In the genomic region with DNA sequence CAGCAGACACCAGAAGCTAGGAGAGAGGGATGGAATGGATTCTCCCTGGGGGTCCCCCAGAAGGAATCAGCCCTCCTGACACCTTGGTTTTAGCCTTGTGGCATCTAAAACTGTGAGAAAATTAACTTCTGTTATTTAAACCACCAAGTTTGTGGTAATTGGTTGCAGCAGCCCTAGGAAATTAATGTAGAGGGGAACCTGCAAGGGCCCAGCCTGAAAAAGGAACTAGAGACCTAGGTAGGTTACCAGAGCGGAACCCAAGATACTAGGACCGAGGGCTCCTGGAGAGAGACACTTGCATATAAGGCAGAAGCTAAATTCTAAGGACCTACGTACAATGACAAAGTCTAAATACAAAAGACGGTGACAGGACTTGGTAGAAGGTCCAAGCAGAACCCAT, we compare ENCODE assay signal across 13 cellular contexts. TPM values are rescaled to one million over a fixed set of nuclear protein-coding genes. Genes with fewer than 3 reads are reported as not detected.
DNase-seq lines count a peak whose midpoint lies in the region; ATAC-seq, FAIRE-seq and TF ChIP-seq lines count a peak whose summit lies in the region.
"Had no signal": no experiment of that assay in that cellular context is flagged by ENCODE, and none has a peak within 500 bp of the region (broad histone marks: within the 10 kb centered on the region; RNA-seq: fewer than 3 reads in every experiment).

No MANE protein-coding gene starts in this region.

- no peak for TF ChIP-seq POLR2A in GM12892 (IDR thresholded peaks at IDR 0.05; ENCODE audit: low read depth, low read length)

- DNase-seq in GM12892 (ENCODE audit: insufficient read length) (no peak), GM20000 (ENCODE audit: low spot score) (peak; percentile 39), NOMO-1 treated with DMSO at 0.1 percent for 48 hours (lab: John Stamatoyannopoulos, UW; ENCODE audit: unreplicated experiment) (peak; percentile 82), D721Med (ENCODE audit: insufficient read length, low spot score) (no peak), COLO829 (ENCODE audit: low spot score) (no peak), GF-D8 (lab: John Stamatoyannopoulos, UW) (no peak), SW 1271 (lab: John Stamatoyannopoulos, UW) (no peak)
- DNase-seq: activated effector memory CD4-positive, alpha-beta T cell treated with Interleukin-2 at 50 U/mL for 16 hours; naive thymus-derived CD8-positive, alpha-beta T cell; NCI-H2227 treated with DMSO at 0.1 percent for 48 hours; SHP77 had no signal

- FAIRE-seq in GM12892 (lab: Jason Lieb, UNC): peak; percentile 71
- FAIRE-seq in D721Med (lab: Jason Lieb, UNC): no peak
- FAIRE-seq: islet of Langerhans had no signal

- peak; percentile 56 for ATAC-seq in HG02943 (IDR thresholded peaks at IDR 0.05; ENCODE audit: low read depth, unreplicated experiment)

- TF ChIP-seq CTCF in GM20000 (IDR thresholded peaks at IDR 0.05; ENCODE audit: extremely low read depth, missing control alignments): no peak
- no peak for TF ChIP-seq CTCF in D721Med (IDR thresholded peaks at IDR 0.05; ENCODE audit: insufficient read depth, missing control alignments)

RNA-seq across cellular contexts. Expression of gene DENND5B, which starts 8.1 kb away (rescaled TPM):
- polyA plus RNA-seq in GM12892 (2012; ENCODE audit: missing spikeins): 8.6 TPM

Comparison
In these comparisons a context has a peak if more than half of its experiments do, and no peak if none do; other contexts are left out.
1. DNase-seq: peak in GM20000 (single experiment) and NOMO-1 treated with DMSO at 0.1 percent for 48 hours (single experiment); none in GM12892 (single experiment), D721Med (single experiment), COLO829 (single experiment), GF-D8 (single experiment) and SW 1271 (0 of 2).